ENCODE assay signal across 9 cellular contexts in the genomic region with DNA sequence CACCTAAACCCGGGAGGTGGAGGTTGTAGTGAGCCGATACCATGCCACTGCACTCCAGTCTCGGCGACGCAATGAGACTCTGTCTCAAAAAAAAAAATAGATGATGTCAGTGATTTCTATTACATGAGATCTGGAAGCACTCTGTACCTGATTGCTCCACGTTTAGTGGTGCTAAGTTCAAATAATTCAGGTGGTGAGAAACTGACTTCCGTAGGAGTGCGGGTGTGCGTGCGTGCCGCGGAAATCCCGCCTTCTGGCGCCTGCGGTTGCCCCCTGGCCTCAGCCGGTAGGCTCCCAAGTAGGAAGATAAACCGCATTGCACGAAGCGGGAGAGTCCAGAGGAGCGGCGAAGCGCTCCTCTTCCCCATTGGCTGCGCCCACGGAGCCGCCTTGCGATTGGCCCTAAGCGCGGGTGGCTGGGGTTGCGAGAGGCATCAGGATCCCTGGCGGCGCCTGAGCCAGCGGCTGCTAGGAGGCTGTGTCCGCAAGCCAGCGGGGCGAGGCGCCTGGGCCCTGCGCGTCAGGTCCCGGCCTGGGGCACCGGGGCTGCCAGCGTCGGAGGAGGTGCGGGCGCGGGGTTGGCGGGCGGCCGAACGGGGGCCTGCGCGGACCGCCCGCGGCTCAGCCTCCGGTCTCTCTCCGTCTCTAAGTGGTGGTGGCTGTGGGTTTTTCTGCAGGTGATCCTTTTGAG. TPM values are rescaled to one million over a fixed set of nuclear protein-coding genes. Genes with fewer than 3 reads are reported as not detected.
A peak's percentile ranks its signal among the peaks of the same experiment; 100 is the strongest.
DNase-seq lines count a peak whose midpoint lies in the region; TF ChIP-seq lines count a peak whose summit lies in the region.
"Not testable (repeated sequence)": the region's sequence is repeated elsewhere in the genome, so short reads cannot be mapped to it uniquely, and the experiment has no call there.
"Had no signal": no experiment of that assay in that cellular context is flagged by ENCODE, and none has a peak within 500 bp of the region (broad histone marks: within the 10 kb centered on the region; RNA-seq: fewer than 3 reads in every experiment).

No MANE protein-coding gene starts in this region.

- not testable (repeated sequence) for H3K79me1 ChIP-seq in trophoblast cell (ENCODE audit: low read length)

- H4K8ac ChIP-seq in trophoblast cell (ENCODE audit: low read depth, low read length), result not testable (repeated sequence)

- not testable (repeated sequence) for H4K91ac ChIP-seq in trophoblast cell (ENCODE audit: low read depth, low read length)

- not testable (repeated sequence) for H3K27ac ChIP-seq in trophoblast cell (ENCODE audit: low read depth, low read length)

- DNase-seq in CMK (ENCODE audit: low read depth) (peak; percentile 37), NB4 (ENCODE audit: low read depth) (peak; percentile 92), SK-N-DZ (ENCODE audit: low spot score) (peak; percentile 95), dermis blood vessel endothelial cell (peak; percentile 86), iPS DF 4.7 (ENCODE audit: extremely low read depth, low spot score) (peak; percentile 25), trophoblast cell (peak; percentile 62 to 68)
- peak; percentile 78 to 80 for DNase-seq in activated T-cell treated with anti-CD3 and anti-CD28 coated beads, Interleukin-2, amount 50 U/mL, for 48 hours
- peak; percentile 18 to 26 for DNase-seq in stimulated activated CD8-positive, alpha-beta memory T cell treated with anti-CD3 and anti-CD28 coated beads, Interleukin-7, amount 100 ng/mL, for 1 hour (ENCODE audit: low read depth in 2 of 2)

- H3K79me2 ChIP-seq in trophoblast cell (ENCODE audit: control insufficient read depth, insufficient read depth, low read length, poor library complexity), result not testable (repeated sequence)

- TF ChIP-seq POLR2A in NB4 (IDR thresholded peaks at IDR 0.05; ENCODE audit: extremely low read depth, insufficient read length), result not testable (repeated sequence)

- H3K36me3 ChIP-seq in trophoblast cell (ENCODE audit: control insufficient read depth in 1 of 2, insufficient read depth in 2 of 2, low read length in 2 of 2), result not testable (repeated sequence)

- H2BK120ac ChIP-seq in trophoblast cell (ENCODE audit: insufficient read depth, low read length, poor library complexity), result not testable (repeated sequence)

- not testable (repeated sequence) for H2AK5ac ChIP-seq in trophoblast cell (ENCODE audit: low read length)

- H3K4ac ChIP-seq in trophoblast cell (ENCODE audit: low read depth, low read length), result not testable (repeated sequence)

- no CpG with 5 or more reads among the region's 56 CpGs for WGBS in trophoblast cell (ENCODE audit: extremely low coverage, insufficient coverage, insufficient read length)

- H3K9ac ChIP-seq in trophoblast cell (ENCODE audit: low read length), result not testable (repeated sequence)

- not testable (repeated sequence) for H3K27me3 ChIP-seq in trophoblast cell (ENCODE audit: insufficient read depth, low read length)

- H4K12ac ChIP-seq in trophoblast cell (ENCODE audit: low read depth, low read length), result not testable (repeated sequence)

- not testable (repeated sequence) for H3K23ac ChIP-seq in trophoblast cell (ENCODE audit: low read length)

- not testable (repeated sequence) for H2BK5ac ChIP-seq in trophoblast cell (ENCODE audit: low read depth, low read length, poor library complexity)

- H3K18ac ChIP-seq in trophoblast cell (ENCODE audit: low read length), result not testable (repeated sequence)

- peak overlapping the region; percentile 58 for H3K4me3 ChIP-seq in NB4 (ENCODE audit: low read depth, low read length)
- H3K4me3 ChIP-seq in trophoblast cell (ENCODE audit: low read depth, low read length), result not testable (repeated sequence)

- not testable (repeated sequence) for H2BK12ac ChIP-seq in trophoblast cell (ENCODE audit: low read length)

- H3K14ac ChIP-seq in trophoblast cell (ENCODE audit: low read length), result not testable (repeated sequence)

- not testable (repeated sequence) for H2AFZ ChIP-seq in trophoblast cell (ENCODE audit: insufficient read depth, low read length, poor library complexity)

- peak overlapping the region; percentile 69 for H3K4me2 ChIP-seq in trophoblast cell (ENCODE audit: low read length)

- not testable (repeated sequence) for H3K4me1 ChIP-seq in trophoblast cell (ENCODE audit: control insufficient read depth in 1 of 2, insufficient read depth in 2 of 2, low read length in 2 of 2)

- not testable (repeated sequence) for H3K9me3 ChIP-seq in trophoblast cell (ENCODE audit: insufficient read depth, low read depth, low read length)

- not testable (repeated sequence) for TF ChIP-seq CTCF in NB4 (IDR thresholded peaks at IDR 0.05; ENCODE audit: low read depth, low read length)

RNA-seq across cellular contexts. Expression of a gene that starts 16.4 kb away (rescaled TPM):
- polyA plus RNA-seq in SK-N-DZ (2014; cell fraction: cytosol; rRNA removed), result not detected in 2 replicates
- polyA plus RNA-seq in SK-N-DZ (2014; cell fraction: nucleus; rRNA removed), result not detected in 2 replicates
- total RNA-seq in dermis blood vessel endothelial cell, result not detected in 2 replicates
- polyA plus RNA-seq in trophoblast cell (2013), result not detected in 2 replicates
- total RNA-seq: subcutaneous adipose tissue had no signal

RNA-seq across cellular contexts. Expression of a gene that starts 53.7 kb away (rescaled TPM):
- polyA plus RNA-seq in SK-N-DZ (2014; cell fraction: cytosol; rRNA removed), result 108 and 110 TPM in 2 replicates
- 124 and 132 TPM in 2 replicates for polyA plus RNA-seq in SK-N-DZ (2014; cell fraction: nucleus; rRNA removed)
- 18.5 and 24.1 TPM in 2 replicates for total RNA-seq in dermis blood vessel endothelial cell
- 1.6 and 1.7 TPM in 2 replicates for polyA plus RNA-seq in trophoblast cell (2013)

Comparison
In these comparisons a context has a peak if more than half of its experiments do, and no peak if none do; other contexts are left out.
1. DNase-seq: peak in every context shown above with its lines; median percentile 95 in SK-N-DZ; 92 in NB4; 86 in dermis blood vessel endothelial cell; 79 in activated T-cell treated with anti-CD3 and anti-CD28 coated beads, Interleukin-2, amount 50 U/mL, for 48 hours; 65 in trophoblast cell; 37 in CMK; 25 in iPS DF 4.7; 22 in stimulated activated CD8-positive, alpha-beta memory T cell treated with anti-CD3 and anti-CD28 coated beads, Interleukin-7, amount 100 ng/mL, for 1 hour.